Comparison of ENCODE assay signal across 8 cellular contexts in genomic region chr19:5977222-5977784, GRCh38. TPM values are rescaled to one million over a fixed set of nuclear protein-coding genes. Genes with fewer than 3 reads are reported as not detected.
DNase-seq lines count a peak whose midpoint lies in the region; ATAC-seq and TF ChIP-seq lines count a peak whose summit lies in the region.

No MANE protein-coding gene starts in this region.

- peak overlapping the region; percentile 80 for H3K27ac ChIP-seq in CD8-positive, alpha-beta memory T cell (ENCODE audit: low read depth, low read length)
- peak overlapping the region; percentile 92 for H3K27ac ChIP-seq in lower lobe of right lung
- peak overlapping the region; percentile 86 to 90 for H3K27ac ChIP-seq in uterus

- no peaks in the 10 kb centered on the region for H3K9me3 ChIP-seq in CD8-positive, alpha-beta memory T cell (ENCODE audit: low read length)
- H3K9me3 ChIP-seq in lower lobe of right lung, result no peaks in the 10 kb centered on the region
- H3K9me3 ChIP-seq in uterus, result no peaks in the 10 kb centered on the region

- POLR2A ChIA-PET in CD8-positive, alpha-beta memory T cell (lab: Charles Lee), result interaction anchor here (0.6 to 2.3 kb wide), 4 partner anchors 10 to 149 kb away, joined by 3 to 14 read pairs (median 8); partner anchors contain the start of genes NDUFA11 and VMAC

- ATAC-seq in HG03135 (IDR thresholded peaks at IDR 0.05; ENCODE audit: unreplicated experiment) (peak; percentile 13), lower lobe of right lung (no peak), GM19035 (IDR thresholded peaks at IDR 0.05; ENCODE audit: unreplicated experiment) (no peak)

- H3K4me3 ChIP-seq in CD8-positive, alpha-beta memory T cell (ENCODE audit: low read length), result peak overlapping the region; percentile 66
- H3K4me3 ChIP-seq in astrocyte of the spinal cord (ENCODE audit: low read depth, low read length), result peak overlapping the region; percentile 91
- H3K4me3 ChIP-seq in lower lobe of right lung, result peak overlapping the region; percentile 97
- peak overlapping the region; percentile 93 to 96 for H3K4me3 ChIP-seq in uterus

- no peak for TF ChIP-seq CTCF in astrocyte of the spinal cord (IDR thresholded peaks at IDR 0.05; ENCODE audit: low read depth, low read length)
- no peak for TF ChIP-seq CTCF in lower lobe of right lung (IDR thresholded peaks at IDR 0.05)
- no peak for TF ChIP-seq CTCF in uterus (IDR thresholded peaks at IDR 0.05)

- peak overlapping the region; percentile 92 to 96 (median 94) for H3K4me3 Mint-ChIP-seq in CD8-positive, alpha-beta memory T cell

- peaks cover 0 to 42% (median 3%) of the 10 kb centered on the region in 3 donors for H3K36me3 Mint-ChIP-seq in CD8-positive, alpha-beta memory T cell

- peaks cover 49% of the 10 kb centered on the region for H3K4me1 ChIP-seq in CD8-positive, alpha-beta memory T cell (ENCODE audit: insufficient read depth, low read length)
- H3K4me1 ChIP-seq in lower lobe of right lung (peaks cover 55% of the 10 kb centered on the region), uterus (peaks cover 10 to 15% of the 10 kb centered on the region in 2 donors)

- H3K27me3 Mint-ChIP-seq in CD8-positive, alpha-beta memory T cell, result peaks cover 0 to 2% of the 10 kb centered on the region in 2 donors

- no peak for TF ChIP-seq POLR2A in uterus (IDR thresholded peaks at IDR 0.05)

- intact Hi-C loops in lower lobe of right lung (cut with DNase I), result no loop called here
- intact Hi-C loops in uterus (cut with DNase I; ENCODE audit: low total_unique reads), result no loop called here

- DNase-seq in CD8-positive, alpha-beta memory T cell, result no peak
- no peak for DNase-seq in astrocyte of the spinal cord (ENCODE audit: low read depth, low spot score)
- no peak for DNase-seq in lower lobe of right lung
- DNase-seq in uterus, result no peak
- no peak for DNase-seq in NCI-H748 (lab: John Stamatoyannopoulos, UW; ENCODE audit: unreplicated experiment)
- no peak for DNase-seq in 8988T

- CTCF ChIA-PET in CD8-positive, alpha-beta memory T cell (lab: Charles Lee), result interaction anchor here (0.7 to 6.8 kb wide), 3 partner anchors 10 to 15 kb away, joined by 3 to 43 read pairs (median 4); no protein-coding TSS in a partner anchor

- in situ Hi-C loops in astrocyte of the spinal cord (cut with HindIII; ENCODE audit: low sequenced_read_pairs), result no loop called here

- peaks cover 53 to 77% (median 67%) of the 10 kb centered on the region in 3 donors for H3K4me1 Mint-ChIP-seq in CD8-positive, alpha-beta memory T cell

- peaks cover 10% of the 10 kb centered on the region for H3K36me3 ChIP-seq in CD8-positive, alpha-beta memory T cell (ENCODE audit: insufficient read depth, low read length)
- H3K36me3 ChIP-seq in lower lobe of right lung, result peaks cover 29% of the 10 kb centered on the region
- H3K36me3 ChIP-seq in uterus, result no peaks in the 10 kb centered on the region

- H3K27me3 ChIP-seq in CD8-positive, alpha-beta memory T cell (ENCODE audit: insufficient read depth, low read length, poor library complexity, severe bottlenecking), result no peaks in the 10 kb centered on the region
- H3K27me3 ChIP-seq in lower lobe of right lung (ENCODE audit: low read depth) (no peaks in the 10 kb centered on the region), uterus (no peaks in the 10 kb centered on the region)

- peak overlapping the region; percentile 86 to 95 (median 94) for H3K27ac Mint-ChIP-seq in CD8-positive, alpha-beta memory T cell

- H3K9me3 Mint-ChIP-seq in CD8-positive, alpha-beta memory T cell, result no peaks in the 10 kb centered on the region

RNA-seq across cellular contexts. Expression of gene RANBP3, which starts 0.6 kb away (rescaled TPM):
- 10 to 100 TPM; 94.8 to 97.6 TPM for total RNA-seq in CD8-positive, alpha-beta memory T cell
- polyA plus RNA-seq in CD8-positive, alpha-beta memory T cell, result 9.7 TPM
- total RNA-seq in lower lobe of right lung, result 70.8 TPM
- total RNA-seq in uterus, result 10 to 100 TPM; 40.9 to 98.1 (median 48.5) TPM
